In genomic region chrX:39577976-39578962, GRCh38 we compare ENCODE assay signal across 8 cellular contexts.
DNase-seq lines count a peak whose midpoint lies in the region; ATAC-seq, FAIRE-seq and TF ChIP-seq lines count a peak whose summit lies in the region.

No MANE protein-coding gene starts in this region.

- H3K27ac ChIP-seq in CD4-positive, alpha-beta T cell (ENCODE audit: low read depth, low read length): no peak overlapping the region

- H3K4me3 ChIP-seq in Jurkat, Clone E6-1 (ENCODE audit: low read length): no peak overlapping the region; the same call in 1 of the 2 replicates

- H3K4me3 Mint-ChIP-seq in CD4-positive, alpha-beta T cell: peak overlapping the region; percentile 83
- H3K4me3 Mint-ChIP-seq in activated T-cell treated with anti-CD3 and anti-CD28 coated beads, Interleukin-2, amount 50 U/mL, for 24 hours: peak overlapping the region; percentile 11

- CTCF ChIA-PET in CD4-positive, alpha-beta T cell (lab: Charles Lee): no interaction called here

- FAIRE-seq in HTR-8/SVneo (lab: Jason Lieb, UNC): no peak

- no peak for TF ChIP-seq CTCF in CD4-positive, alpha-beta T cell (IDR thresholded peaks at IDR 0.05)

- no peaks in the 10 kb centered on the region for H3K36me3 Mint-ChIP-seq in CD4-positive, alpha-beta T cell (ENCODE audit: low read depth)
- H3K36me3 Mint-ChIP-seq in activated T-cell treated with anti-CD3 and anti-CD28 coated beads, Interleukin-2, amount 50 U/mL, for 24 hours (ENCODE audit: low read depth): no peaks in the 10 kb centered on the region

- H3K9me3 ChIP-seq in CD4-positive, alpha-beta T cell (ENCODE audit: control insufficient read depth, low read length): no peaks in the 10 kb centered on the region

- POLR2A ChIA-PET in CD4-positive, alpha-beta T cell (lab: Charles Lee): no interaction called here

- H3K27ac Mint-ChIP-seq in CD4-positive, alpha-beta T cell: no peak overlapping the region
- peak overlapping the region; percentile 87 for H3K27ac Mint-ChIP-seq in activated T-cell treated with anti-CD3 and anti-CD28 coated beads, Interleukin-2, amount 50 U/mL, for 24 hours

- no peaks in the 10 kb centered on the region for H3K27me3 ChIP-seq in CD4-positive, alpha-beta T cell (ENCODE audit: control insufficient read depth, insufficient read depth, low read length)

- peaks cover 12% of the 10 kb centered on the region for H3K4me1 Mint-ChIP-seq in CD4-positive, alpha-beta T cell (ENCODE audit: low read depth)
- H3K4me1 Mint-ChIP-seq in activated T-cell treated with anti-CD3 and anti-CD28 coated beads, Interleukin-2, amount 50 U/mL, for 24 hours (ENCODE audit: low read depth): peaks cover 25% of the 10 kb centered on the region

- intact Hi-C loops in CD4-positive, alpha-beta T cell (cut with DNase I, micrococcal nuclease): no loop called here

- no peaks in the 10 kb centered on the region for H3K9me3 Mint-ChIP-seq in CD4-positive, alpha-beta T cell
- no peaks in the 10 kb centered on the region for H3K9me3 Mint-ChIP-seq in activated T-cell treated with anti-CD3 and anti-CD28 coated beads, Interleukin-2, amount 50 U/mL, for 24 hours

- no peaks in the 10 kb centered on the region for H3K27me3 Mint-ChIP-seq in CD4-positive, alpha-beta T cell
- H3K27me3 Mint-ChIP-seq in activated T-cell treated with anti-CD3 and anti-CD28 coated beads, Interleukin-2, amount 50 U/mL, for 24 hours: peaks cover 44% of the 10 kb centered on the region

- DNase-seq in CD4-positive, alpha-beta T cell: peak in 9 of 10 experiments; percentile 0 to 38 (median 10)
- DNase-seq in Jurkat, Clone E6-1 (ENCODE audit: low read depth, low spot score): peak; percentile 50
- peak; percentile 74 for DNase-seq in activated T-cell treated with anti-CD3 and anti-CD28 coated beads, Interleukin-2, amount 50 U/mL, for 24 hours
- peak; percentile 42 to 51 (median 49) for DNase-seq in stimulated activated CD4-positive, alpha-beta T cell treated with anti-CD3 and anti-CD28 coated beads, Interleukin-12 subunit alpha, Interleukin-12 subunit beta, amount 100 ng/mL, for 48 hours (ENCODE audit: low read depth in 2 of 3, low spot score in 1 of 3)
- no peak for DNase-seq in ecto neural progenitor cell (ENCODE audit: low spot score)
- DNase-seq in HTR-8/SVneo (ENCODE audit: insufficient read length, low spot score): no peak
- DNase-seq in COLO668 (lab: John Stamatoyannopoulos, UW; ENCODE audit: unreplicated experiment): no peak

- peak; percentile 51 for ATAC-seq in CD4-positive, alpha-beta T cell (ENCODE audit: poor library complexity)
- peak; percentile 96 for ATAC-seq in GM21390 (IDR thresholded peaks at IDR 0.05; ENCODE audit: unreplicated experiment)

Comparison
In these comparisons a context has a peak if more than half of its experiments do, and no peak if none do; other contexts are left out.
1. DNase-seq: peak in CD4-positive, alpha-beta T cell (9 of 10), Jurkat, Clone E6-1 (single experiment), activated T-cell treated with anti-CD3 and anti-CD28 coated beads, Interleukin-2, amount 50 U/mL, for 24 hours (single experiment) and stimulated activated CD4-positive, alpha-beta T cell treated with anti-CD3 and anti-CD28 coated beads, Interleukin-12 subunit alpha, Interleukin-12 subunit beta, amount 100 ng/mL, for 48 hours (3 of 3); none in ecto neural progenitor cell (single experiment), HTR-8/SVneo (single experiment) and COLO668 (single experiment).